10 cellular contexts compared by ENCODE assay signal in the genomic region with DNA sequence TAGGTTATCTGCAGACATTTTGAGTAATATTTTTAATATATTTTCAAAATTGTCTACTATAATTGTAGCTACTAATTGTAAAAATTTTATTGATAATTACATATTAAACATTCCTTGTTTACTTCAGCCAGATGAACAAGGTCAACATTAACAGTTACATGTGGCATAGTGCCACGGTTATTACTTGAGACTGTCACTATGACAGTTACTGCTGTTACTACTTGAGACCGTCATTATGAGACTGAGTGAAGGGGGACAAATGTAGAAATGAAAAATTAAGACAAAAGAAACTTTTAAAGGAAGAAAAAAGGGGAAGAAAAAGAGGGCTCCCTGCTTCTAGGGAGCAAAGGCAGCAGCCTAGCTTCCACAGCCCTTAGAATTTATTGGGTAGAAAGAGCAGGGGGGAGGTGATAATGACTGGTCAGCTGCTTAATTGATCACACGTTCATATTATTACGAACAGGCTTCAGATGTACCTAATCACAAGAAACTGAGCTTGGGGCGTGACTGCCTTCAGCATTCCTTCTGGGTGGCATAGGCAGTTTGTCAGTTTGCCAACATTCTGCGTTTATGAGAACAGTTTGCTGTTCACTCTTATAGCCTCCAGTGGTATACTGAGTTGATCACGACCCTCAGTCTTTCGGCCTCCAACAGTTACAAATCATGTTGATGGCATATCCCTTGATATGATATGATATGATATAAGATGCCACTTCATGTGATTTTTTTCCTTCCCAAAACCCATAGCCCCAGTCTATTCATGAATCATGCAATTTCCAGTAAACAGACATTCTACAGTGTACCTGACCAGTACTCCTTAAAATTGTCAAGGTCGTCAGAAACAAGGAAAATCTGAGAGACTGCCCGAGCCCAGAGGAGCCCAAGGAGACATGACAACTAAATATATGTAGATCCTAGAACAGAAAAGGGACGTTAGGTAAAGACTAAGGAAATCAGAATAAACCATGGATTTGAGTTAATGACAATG. TPM values are rescaled to one million over a fixed set of nuclear protein-coding genes. Genes with fewer than 3 reads are reported as not detected.
DNase-seq lines count a peak whose midpoint lies in the region; ATAC-seq and TF ChIP-seq lines count a peak whose summit lies in the region.
"Had no signal": no experiment of that assay in that cellular context is flagged by ENCODE, and none has a peak within 500 bp of the region (broad histone marks: within the 10 kb centered on the region; RNA-seq: fewer than 3 reads in every experiment).

No MANE protein-coding gene starts in this region.

- POLR2A ChIA-PET in PC-9 (lab: Charles Lee; ENCODE audit: unreplicated experiment), result interaction anchor here (0.6 to 0.8 kb wide), 5 partner anchors 11 to 607 kb away, joined by 3 to 6 read pairs (median 5); partner anchors contain the start of gene MARCHF6

- H2AFZ ChIP-seq in PC-9, result no peak overlapping the region
- no peak overlapping the region for H2AFZ ChIP-seq in osteoblast (ENCODE audit: low read length)

- H3K79me2 ChIP-seq in PC-9 (ENCODE audit: low read depth) (peaks cover 100% of the 10 kb centered on the region), osteoblast (ENCODE audit: insufficient read depth, low read length) (peaks cover 98% of the 10 kb centered on the region)

- no peaks in the 10 kb centered on the region for H3K9me2 ChIP-seq in PC-9 (ENCODE audit: insufficient read depth)

- H4K20me1 ChIP-seq in PC-9 (ENCODE audit: insufficient read depth), result peaks cover 92% of the 10 kb centered on the region
- H4K20me1 ChIP-seq in osteoblast (ENCODE audit: insufficient read depth, low read length), result peaks cover 82% of the 10 kb centered on the region

- CTCF ChIA-PET in PC-9 (lab: Charles Lee), result interaction anchor here (0.6 to 1.1 kb wide), 2 partner anchors 83 to 532 kb away, joined by 3 to 5 read pairs; no protein-coding TSS in a partner anchor

- TF ChIP-seq CTCF in PC-9 (conservative IDR thresholded peaks at IDR 0.05) (no peak), epithelial cell of esophagus (IDR thresholded peaks at IDR 0.05; ENCODE audit: insufficient read depth, low read depth, low read length, missing control alignments) (no peak), osteoblast (IDR thresholded peaks at IDR 0.05; ENCODE audit: extremely low read depth, low read depth, low read length) (no peak)

- H3K27me3 ChIP-seq in PC-9 (ENCODE audit: insufficient read depth, low read depth) (no peaks in the 10 kb centered on the region), osteoblast (ENCODE audit: insufficient read depth, low read length) (no peaks in the 10 kb centered on the region)

- H3K4me3 ChIP-seq in PC-9 (no peak overlapping the region), epithelial cell of esophagus (ENCODE audit: low read length) (no peak overlapping the region), osteoblast (ENCODE audit: insufficient read depth, low read length) (no peak overlapping the region)

- H3K9me3 ChIP-seq in PC-9 (ENCODE audit: insufficient read depth, low read depth), result no peaks in the 10 kb centered on the region
- no peaks in the 10 kb centered on the region for H3K9me3 ChIP-seq in osteoblast (ENCODE audit: low read depth, low read length)

- H3K4me2 ChIP-seq in PC-9 (no peak overlapping the region), osteoblast (ENCODE audit: insufficient read depth, low read length) (peak overlapping the region; percentile 33)

- H3K36me3 ChIP-seq in PC-9 (ENCODE audit: low read depth) (peaks cover 12% of the 10 kb centered on the region; the same call in 1 of the 2 replicates), osteoblast (ENCODE audit: insufficient read depth, low read length) (no peaks in the 10 kb centered on the region)

- H3F3A ChIP-seq in PC-9 (ENCODE audit: insufficient read depth, low read depth), result peaks cover 20% of the 10 kb centered on the region

- H3K4me1 ChIP-seq in PC-9 (replicated peaks; ENCODE audit: insufficient read depth) (0 out of 2 replicates have a peak, but pooled peaks cover 19% of the 10 kb centered on the region), osteoblast (ENCODE audit: insufficient read depth, low read length) (peaks cover 13% of the 10 kb centered on the region)

- intact Hi-C loops in PC-9 (cut with micrococcal nuclease; ENCODE audit: unreplicated experiment), result loop anchor here (1.0 to 5.0 kb wide), 3 partner anchors 14 to 186 kb away; partner anchors contain the start of gene MARCHF6

- H3K27ac ChIP-seq in PC-9 (no peak overlapping the region), osteoblast (ENCODE audit: low read depth, low read length) (peak overlapping the region; percentile 43)

- BruUV-seq in PC-9 (replicated peaks; lab: Mats Ljungman, UMichigan), result no TSS peak

- DNase-seq in EL (peak; percentile 91), PC-9 (peak; percentile 61 to 72), epithelial cell of esophagus (ENCODE audit: low read depth) (peak; percentile 84), osteoblast (ENCODE audit: insufficient read length, low spot score, missing footprints) (peak; percentile 78), NCI-H345 (lab: John Stamatoyannopoulos, UW) (no peak), T1000 (lab: John Stamatoyannopoulos, UW) (no peak)
- DNase-seq: NCI-H1105 had no signal

- no peak for ATAC-seq in HG03354 (IDR thresholded peaks at IDR 0.05; ENCODE audit: poor library complexity, severe bottlenecking, unreplicated experiment)
- ATAC-seq in HG02870 (IDR thresholded peaks at IDR 0.05; ENCODE audit: unreplicated experiment), result no peak
- ATAC-seq: natural killer cell treated with Interleukin-12 subunit alpha and Interleukin-12 subunit beta and Interleukin-15 and Interleukin-18, amount 100 ng/mL, for 72 hours had no signal

RNA-seq across cellular contexts. Expression of gene MARCHF6, which starts 13.1 kb away (rescaled TPM):
- total RNA-seq in PC-9 (2021) (283 and 364 TPM in 2 replicates), osteoblast (53.9 and 64.8 TPM in 2 replicates)

RNA-seq across cellular contexts. Expression of gene CMBL, which starts 58.9 kb away (rescaled TPM):
- total RNA-seq in PC-9 (2021) (286 and 294 TPM in 2 replicates), osteoblast (9.0 and 13.8 TPM in 2 replicates)

Comparison
In these comparisons a context has a peak if more than half of its experiments do, and no peak if none do; other contexts are left out.
1. DNase-seq: peak in EL (single experiment), PC-9 (2 of 2), epithelial cell of esophagus (single experiment) and osteoblast (single experiment); none in NCI-H345 (single experiment) and T1000 (single experiment).
2. RNA of gene CMBL, which starts 58.9 kb away (total RNA-seq): 286 to 294 TPM in PC-9; 9.0 to 13.8 TPM in osteoblast; every median in the first group is over 10 times any median in the second.